Comparison of ENCODE assay signal across 26 cellular contexts in genomic region chr15:96622714-96623113, GRCh38.
"Had no signal": no experiment of that assay in that cellular context is flagged by ENCODE, and none has a peak within 500 bp of the region (broad histone marks: within the 10 kb centered on the region; RNA-seq: fewer than 3 reads in every experiment).

No MANE protein-coding gene starts in this region.

- H3K9me3 ChIP-seq: colonic mucosa, esophagus muscularis mucosa, heart right ventricle, left lung, mucosa of descending colon, neutrophil, pancreas, right lobe of liver, stomach, thyroid gland had no signal

- DNase-seq: colonic mucosa; effector CD8-positive, alpha-beta T cell; foreskin melanocyte; glutamatergic neuron; heart right ventricle; hippocampal formation; left cardiac atrium; left lung; mesenchymal stem cell; mucosa of descending colon; naive B cell; pancreas; retina; right lobe of liver; stimulated activated CD4-positive, alpha-beta T cell treated with anti-CD3 and anti-CD28 coated beads, Interleukin-12 subunit alpha, Interleukin-12 subunit beta, amount 100 ng/mL, for 4 hours; stimulated activated CD4-positive, alpha-beta T cell treated with anti-CD3 and anti-CD28 coated beads, Interleukin-1b, Interleukin-23, amount 100 ng/mL, for 48 hours; stimulated activated CD4-positive, alpha-beta T cell treated with anti-CD3 and anti-CD28 coated beads, Interleukin-4, amount 100 ng/mL, for 1 hour; stimulated activated CD8-positive, alpha-beta memory T cell treated with anti-CD3 and anti-CD28 coated beads, Interleukin-4, amount 100 ng/mL, for 48 hours; stimulated activated naive CD4-positive, alpha-beta T cell treated with Interleukin-2 at 50 U/mL for 16 hours; stomach; thyroid gland; trophoblast cell had no signal

- H3K27me3 ChIP-seq: colonic mucosa, esophagus muscularis mucosa, stomach, thyroid gland had no signal

- H3K4me1 ChIP-seq: colonic mucosa, left lung, pancreas, right lobe of liver, thyroid gland had no signal

- ATAC-seq: heart right ventricle; left cardiac atrium; left lung; mucosa of descending colon; natural killer cell treated with Interleukin-12 subunit alpha and Interleukin-12 subunit beta and Interleukin-15 and Interleukin-18, amount 100 ng/mL, for 72 hours; pancreas; right lobe of liver had no signal

- H3K4me3 ChIP-seq: colonic mucosa, esophagus muscularis mucosa, heart right ventricle, left lung, mucosa of descending colon, pancreas, right lobe of liver, smooth muscle cell, stomach, thyroid gland had no signal

- H3K27ac ChIP-seq: colonic mucosa, esophagus muscularis mucosa, heart right ventricle, left lung, neutrophil, pancreas, right lobe of liver, stomach, thyroid gland had no signal

- H3K36me3 ChIP-seq: colonic mucosa, esophagus muscularis mucosa, heart right ventricle, left lung, neutrophil, pancreas, right lobe of liver, stomach, thyroid gland had no signal
